Comparison of ENCODE assay signal across 9 cellular contexts in genomic region chr11:114168691-114169090, GRCh38.
DNase-seq lines count a peak whose midpoint lies in the region; FAIRE-seq and TF ChIP-seq lines count a peak whose summit lies in the region.
"Had no signal": no experiment of that assay in that cellular context is flagged by ENCODE, and none has a peak within 500 bp of the region (broad histone marks: within the 10 kb centered on the region; RNA-seq: fewer than 3 reads in every experiment).

No MANE protein-coding gene starts in this region.

- no peaks in the 10 kb centered on the region for H4K20me1 ChIP-seq in OCI-LY1 (ENCODE audit: insufficient read depth, low read length)

- peaks cover 40% of the 10 kb centered on the region for H3K4me1 Mint-ChIP-seq in HFFc6 (ENCODE audit: low read depth)

- DNase-seq in NCI-H2081 (lab: John Stamatoyannopoulos, UW) (peak; percentile 44 to 85), NCI-H2081 treated with DMSO at 0.1 percent for 48 hours (lab: John Stamatoyannopoulos, UW) (no peak), kidney (no peak), stomach (no peak), HFFc6 (no peak), amygdala (lab: John Stamatoyannopoulos, UW) (no peak), NCI-H1694 treated with DMSO at 0.1 percent for 48 hours (lab: John Stamatoyannopoulos, UW) (no peak)

- no peak for TF ChIP-seq EP300 in stomach (IDR thresholded peaks at IDR 0.05)

- H3K36me3 ChIP-seq in OCI-LY1 (ENCODE audit: insufficient read depth, low read length): no peaks in the 10 kb centered on the region
- H3K36me3 ChIP-seq in kidney (ENCODE audit: control insufficient read depth in 1 of 2, insufficient read depth in 2 of 2, low read length in 2 of 2): peaks cover 0 to 4% of the 10 kb centered on the region in 2 donors
- H3K36me3 ChIP-seq in stomach: peaks cover 0 to 8% (median 0%) of the 10 kb centered on the region in 4 donors

- H3K4me3 ChIP-seq in OCI-LY1 (ENCODE audit: low read depth, low read length, poor library complexity, severe bottlenecking): no peak overlapping the region
- no peak overlapping the region for H3K4me3 ChIP-seq in kidney (ENCODE audit: low read length in 2 of 2)
- H3K4me3 ChIP-seq in stomach: no peak overlapping the region

- no peak for FAIRE-seq in kidney (lab: Jason Lieb, UNC)
- FAIRE-seq: A204.1 had no signal

- no peaks in the 10 kb centered on the region for H3K27me3 ChIP-seq in OCI-LY1 (ENCODE audit: insufficient read depth, low read length)
- no peaks in the 10 kb centered on the region for H3K27me3 ChIP-seq in stomach

- peak overlapping the region; percentile 35; the same call in 1 of the 2 replicates for H3K4me2 ChIP-seq in OCI-LY1 (ENCODE audit: low read length)

- H3K9ac ChIP-seq in OCI-LY1 (ENCODE audit: low read length) (no peak overlapping the region; the same call in 1 of the 2 replicates), kidney (ENCODE audit: low read length in 2 of 2) (peak overlapping the region in 1 of 2 donors; percentile 28)

- H3K27ac Mint-ChIP-seq in HFFc6: no peak overlapping the region

- peaks cover 62% of the 10 kb centered on the region for H3K27me3 Mint-ChIP-seq in HFFc6 (ENCODE audit: insufficient read depth)

- no peaks in the 10 kb centered on the region for H3K9me3 ChIP-seq in OCI-LY1 (ENCODE audit: low read length)
- no peaks in the 10 kb centered on the region for H3K9me3 ChIP-seq in kidney (ENCODE audit: control insufficient read depth in 1 of 2, low read length in 2 of 2)
- H3K9me3 ChIP-seq in stomach: no peaks in the 10 kb centered on the region

- no peak overlapping the region for H3K4me3 Mint-ChIP-seq in HFFc6

- no peaks in the 10 kb centered on the region for H3F3A ChIP-seq in OCI-LY1 (ENCODE audit: insufficient read depth, low read length)

- intact Hi-C loops in kidney (cut with DNase I) (loop anchor here (10.0 kb wide), 1 partner anchor 104 kb away; no protein-coding TSS in a partner anchor), stomach (cut with DNase I; ENCODE audit: low total_unique reads) (no loop called here)

- peaks cover 88% of the 10 kb centered on the region for H3K4me1 ChIP-seq in OCI-LY1 (ENCODE audit: insufficient read depth, low read length, severe bottlenecking)
- peaks cover 89 to 97% of the 10 kb centered on the region in 2 donors for H3K4me1 ChIP-seq in kidney (ENCODE audit: control insufficient read depth in 1 of 2, insufficient read depth in 1 of 2, low read depth in 1 of 2, low read length in 2 of 2)
- peaks cover 92 to 100% (median 95%) of the 10 kb centered on the region in 4 donors for H3K4me1 ChIP-seq in stomach

- H3K9me3 Mint-ChIP-seq in HFFc6: no peaks in the 10 kb centered on the region

- no peaks in the 10 kb centered on the region for H3K9me2 ChIP-seq in OCI-LY1 (ENCODE audit: low read depth, low read length)

- TF ChIP-seq CTCF in OCI-LY1 (IDR thresholded peaks at IDR 0.05; ENCODE audit: low read length) (no peak), kidney (IDR thresholded peaks at IDR 0.05; ENCODE audit: borderline replicate concordance, extremely low read depth, insufficient read depth) (no peak), stomach (IDR thresholded peaks at IDR 0.05) (no peak), HFFc6 (IDR thresholded peaks at IDR 0.05) (no peak)

- no peaks in the 10 kb centered on the region for H3K79me2 ChIP-seq in OCI-LY1 (ENCODE audit: insufficient read depth, low read length)

- H3K27ac ChIP-seq in OCI-LY1 (ENCODE audit: low read depth, low read length, poor library complexity, severe bottlenecking): peak overlapping the region; percentile 86
- peak overlapping the region; percentile 43 to 80 for H3K27ac ChIP-seq in kidney (ENCODE audit: low read depth in 2 of 2, low read length in 2 of 2)
- H3K27ac ChIP-seq in stomach: peak overlapping the region; percentile 44 to 99 (median 95)

- H2AFZ ChIP-seq in OCI-LY1 (ENCODE audit: low read length): no peak overlapping the region

- no peak for TF ChIP-seq POLR2A in stomach (IDR thresholded peaks at IDR 0.05)

- no peaks in the 10 kb centered on the region for H3K36me3 Mint-ChIP-seq in HFFc6 (ENCODE audit: low read depth)

- 27 to 62% (median 54%) methylated on average over 1 of the region's 1 CpG for WGBS in stomach, 5 donors

Comparison
In these comparisons a context has a peak if more than half of its experiments do, and no peak if none do; other contexts are left out.
1. DNase-seq: peak in NCI-H2081 (2 of 2); none in NCI-H2081 treated with DMSO at 0.1 percent for 48 hours (single experiment), kidney (single experiment), stomach (single experiment), HFFc6 (single experiment), amygdala (0 of 56) and NCI-H1694 treated with DMSO at 0.1 percent for 48 hours (single experiment).
2. Peak in every context shown above with its lines, with median percentiles within 50 percentile points of each other: H3K27ac ChIP-seq.